In the genomic region with DNA sequence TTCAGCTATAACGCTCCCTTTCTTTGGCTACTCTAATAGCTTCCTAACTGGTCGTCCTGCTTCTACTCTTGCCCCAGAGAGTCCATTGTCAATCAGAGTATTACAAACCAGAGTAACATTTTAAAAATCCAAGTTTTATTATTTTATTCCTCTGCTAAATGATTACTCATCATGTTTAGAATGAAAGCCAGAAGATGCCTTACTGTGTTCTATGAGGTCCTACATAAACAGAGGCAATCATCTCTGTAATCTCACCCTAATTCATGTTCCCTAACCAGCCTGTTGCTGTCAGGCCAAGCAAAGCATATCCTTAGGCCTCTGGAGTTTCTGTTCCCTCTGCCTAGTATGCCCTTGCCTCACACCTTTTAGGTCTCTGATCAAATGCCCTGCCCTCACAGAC, we compare ENCODE assay signal across 12 cellular contexts.
DNase-seq lines count a peak whose midpoint lies in the region; ATAC-seq and TF ChIP-seq lines count a peak whose summit lies in the region.
"Had no signal": no experiment of that assay in that cellular context is flagged by ENCODE, and none has a peak within 500 bp of the region (broad histone marks: within the 10 kb centered on the region; RNA-seq: fewer than 3 reads in every experiment).

No MANE protein-coding gene starts in this region.

- H2BK120ac ChIP-seq in mesendoderm (ENCODE audit: low read depth, low read length) = no peak overlapping the region

- no CpG with 5 or more reads among the region's 2 CpGs for WGBS in mesendoderm (ENCODE audit: extremely low coverage, insufficient coverage, low lambda C conversion rate)

- peaks cover 9% of the 10 kb centered on the region for H3K36me3 Mint-ChIP-seq in HFFc6 (ENCODE audit: low read depth)
- H3K36me3 Mint-ChIP-seq in CD8-positive, alpha-beta T cell = no peaks in the 10 kb centered on the region

- no peaks in the 10 kb centered on the region for H3K79me1 ChIP-seq in mesendoderm (ENCODE audit: low read length)

- no peak for TF ChIP-seq CTCF in HFFc6 (IDR thresholded peaks at IDR 0.05)
- no peak for TF ChIP-seq CTCF in foreskin fibroblast (IDR thresholded peaks at IDR 0.05; ENCODE audit: low read depth, low read length)
- TF ChIP-seq CTCF in CD8-positive, alpha-beta T cell (IDR thresholded peaks at IDR 0.05) = no peak

- no peak overlapping the region for H3K56ac ChIP-seq in mesendoderm (ENCODE audit: low read length)

- no peaks in the 10 kb centered on the region for H3K79me2 ChIP-seq in mesendoderm (ENCODE audit: control insufficient read depth, insufficient read depth, low read length)

- peak overlapping the region; percentile 50 for H3K4me3 Mint-ChIP-seq in HFFc6
- no peak overlapping the region for H3K4me3 Mint-ChIP-seq in CD8-positive, alpha-beta T cell
- H3K4me3 Mint-ChIP-seq: CD4-positive, alpha-beta T cell had no signal

- no peak for ATAC-seq in CD8-positive, alpha-beta T cell
- ATAC-seq in left colon = no peak
- ATAC-seq: Right ventricle myocardium inferior had no signal

- peak overlapping the region; percentile 78 for H3K27ac Mint-ChIP-seq in HFFc6
- H3K27ac Mint-ChIP-seq in CD8-positive, alpha-beta T cell = no peak overlapping the region
- H3K27ac Mint-ChIP-seq: CD4-positive, alpha-beta T cell had no signal

- no peak overlapping the region for H2BK5ac ChIP-seq in mesendoderm (ENCODE audit: low read length)

- no peak overlapping the region for H3K27ac ChIP-seq in mesendoderm (ENCODE audit: low read depth, low read length)
- no peak overlapping the region for H3K27ac ChIP-seq in CD8-positive, alpha-beta T cell (ENCODE audit: low read depth, low read length)
- H3K27ac ChIP-seq: KMS-11 had no signal

- H3K4me3 ChIP-seq in adipocyte (ENCODE audit: low read length) = no peak overlapping the region
- no peak overlapping the region for H3K4me3 ChIP-seq in foreskin fibroblast (ENCODE audit: low read depth in 1 of 2, low read length in 2 of 2)
- no peak overlapping the region for H3K4me3 ChIP-seq in mesendoderm (ENCODE audit: low read length)
- H3K4me3 ChIP-seq in CD8-positive, alpha-beta T cell (ENCODE audit: low read depth, low read length) = no peak overlapping the region

- H3K4me1 Mint-ChIP-seq in HFFc6 (ENCODE audit: low read depth) = peaks cover 35% of the 10 kb centered on the region
- no peaks in the 10 kb centered on the region for H3K4me1 Mint-ChIP-seq in CD8-positive, alpha-beta T cell (ENCODE audit: low read depth)

- CTCF ChIA-PET in CD8-positive, alpha-beta T cell (lab: Charles Lee) = no interaction called here

- H4K8ac ChIP-seq in mesendoderm (ENCODE audit: low read depth, low read length) = no peak overlapping the region

- no peak overlapping the region for H3K4ac ChIP-seq in mesendoderm (ENCODE audit: low read depth, low read length)

- H2AK5ac ChIP-seq in mesendoderm (ENCODE audit: low read length) = no peak overlapping the region

- POLR2A ChIA-PET in CD8-positive, alpha-beta T cell (lab: Charles Lee) = no interaction called here

- H3K23ac ChIP-seq in mesendoderm (ENCODE audit: low read length) = no peak overlapping the region

- H3K4me1 ChIP-seq in adipocyte (ENCODE audit: control insufficient read depth, insufficient read depth, low read length) (peaks cover 2% of the 10 kb centered on the region), mesendoderm (ENCODE audit: control insufficient read depth, low read depth, low read length) (no peaks in the 10 kb centered on the region)
- H3K4me1 ChIP-seq in CD8-positive, alpha-beta T cell (ENCODE audit: insufficient read depth, low read length) = no peaks in the 10 kb centered on the region

- no peaks in the 10 kb centered on the region for H3K36me3 ChIP-seq in adipocyte (ENCODE audit: control insufficient read depth, insufficient read depth, low read length, severe bottlenecking)
- no peaks in the 10 kb centered on the region for H3K36me3 ChIP-seq in mesendoderm (ENCODE audit: control insufficient read depth, insufficient read depth, low read length)
- no peaks in the 10 kb centered on the region for H3K36me3 ChIP-seq in CD8-positive, alpha-beta T cell (ENCODE audit: insufficient read depth, low read length)

- no peaks in the 10 kb centered on the region for H3K9me3 ChIP-seq in adipocyte (ENCODE audit: control insufficient read depth, low read length)
- H3K9me3 ChIP-seq in CD8-positive, alpha-beta T cell (ENCODE audit: low read length) = no peaks in the 10 kb centered on the region

- no peaks in the 10 kb centered on the region; the same call in 1 of the 2 replicates for H3K9me3 Mint-ChIP-seq in HFFc6
- no peaks in the 10 kb centered on the region for H3K9me3 Mint-ChIP-seq in CD8-positive, alpha-beta T cell

- DNase-seq in HFFc6 (peak; percentile 39), adipocyte (ENCODE audit: low read depth) (peak; percentile 57), foreskin fibroblast (peak; percentile 14 to 39), mesendoderm (no peak), left colon (no peak), posterior cingulate gyrus (no peak)
- DNase-seq in CD8-positive, alpha-beta T cell = no peak
- DNase-seq: CD4-positive, alpha-beta T cell; NCI-H1436; NCI-H446 had no signal

- no peak overlapping the region for H3K4me2 ChIP-seq in mesendoderm (ENCODE audit: low read length)
- H3K4me2 ChIP-seq: KMS-11 had no signal

- no peak overlapping the region for H3K18ac ChIP-seq in mesendoderm (ENCODE audit: low read length)

- H3K9ac ChIP-seq in adipocyte (ENCODE audit: low read length) (no peak overlapping the region), mesendoderm (ENCODE audit: low read length) (no peak overlapping the region)
- H3K9ac ChIP-seq: KMS-11 had no signal

- H4K5ac ChIP-seq in mesendoderm (ENCODE audit: low read length) = no peak overlapping the region

- intact Hi-C loops in CD8-positive, alpha-beta T cell (cut with DNase I, micrococcal nuclease) = no loop called here
- intact Hi-C loops in left colon (cut with DNase I, micrococcal nuclease) = no loop called here
- intact Hi-C loops in posterior cingulate gyrus (cut with DNase I) = no loop called here

- no peaks in the 10 kb centered on the region for H3K27me3 Mint-ChIP-seq in HFFc6 (ENCODE audit: insufficient read depth)
- no peaks in the 10 kb centered on the region for H3K27me3 Mint-ChIP-seq in CD8-positive, alpha-beta T cell (ENCODE audit: low read depth)
- H3K27me3 Mint-ChIP-seq: CD4-positive, alpha-beta T cell had no signal

- H2BK15ac ChIP-seq in mesendoderm (replicated peaks; ENCODE audit: low read depth) = no peak overlapping the region

- H3K27me3 ChIP-seq in adipocyte (replicated peaks; ENCODE audit: control insufficient read depth, insufficient read depth, low read length) (no peaks in the 10 kb centered on the region), mesendoderm (ENCODE audit: insufficient read depth, low read length, poor library complexity) (no peaks in the 10 kb centered on the region)
- no peaks in the 10 kb centered on the region for H3K27me3 ChIP-seq in CD8-positive, alpha-beta T cell (ENCODE audit: insufficient read depth, low read length)

Comparison
In these comparisons a context has a peak if more than half of its experiments do, and no peak if none do; other contexts are left out.
1. DNase-seq: peak in HFFc6 (single experiment), adipocyte (single experiment) and foreskin fibroblast (2 of 2); none in mesendoderm (single experiment), CD8-positive, alpha-beta T cell (0 of 7), left colon (0 of 2) and posterior cingulate gyrus (0 of 10).